ENCODE assay signal across 8 cellular contexts in genomic region chr15:99485992-99486370, GRCh38.
DNase-seq lines count a peak whose midpoint lies in the region; ATAC-seq, FAIRE-seq and TF ChIP-seq lines count a peak whose summit lies in the region.

No MANE protein-coding gene starts in this region.

- H3K4me1 ChIP-seq in BLaER1 = peaks cover 64% of the 10 kb centered on the region
- H3K4me1 ChIP-seq in NT2/D1 (ENCODE audit: insufficient read depth, insufficient read length) = peaks cover 11% of the 10 kb centered on the region
- peaks cover 18% of the 10 kb centered on the region for H3K4me1 ChIP-seq in endothelial cell of umbilical vein (ENCODE audit: control insufficient read depth, extremely low read depth, insufficient read depth, low read length)
- peaks cover 14% of the 10 kb centered on the region for H3K4me1 ChIP-seq in neural progenitor cell

- dilution Hi-C loops in endothelial cell of umbilical vein (cut with MboI; ENCODE audit: extremely low pct_ligation_motif_present, low sequenced_read_pairs) = no loop called here

- ATAC-seq in GM19328 (IDR thresholded peaks at IDR 0.05; ENCODE audit: unreplicated experiment) = no peak

- TF ChIP-seq CTCF in endothelial cell of umbilical vein (IDR thresholded peaks at IDR 0.05; ENCODE audit: extremely low read depth in 1 of 2, insufficient read depth in 1 of 2, low read depth in 1 of 2, low read length in 2 of 2) = no peak
- TF ChIP-seq CTCF in neural progenitor cell (IDR thresholded peaks at IDR 0.05) = no peak

- H3K27ac ChIP-seq in BLaER1 = peak overlapping the region; percentile 89
- H3K27ac ChIP-seq in endothelial cell of umbilical vein (ENCODE audit: insufficient read depth, low read depth, low read length) = no peak overlapping the region
- no peak overlapping the region for H3K27ac ChIP-seq in neural progenitor cell

- H3K27me3 Mint-ChIP-seq in neural progenitor cell (ENCODE audit: insufficient read depth, low read depth) = peaks cover 4% of the 10 kb centered on the region

- no TSS peak for BruUV-seq in endothelial cell of umbilical vein (replicated peaks; lab: Mats Ljungman, UMichigan)

- H3K79me2 ChIP-seq in endothelial cell of umbilical vein (ENCODE audit: control insufficient read depth, insufficient read depth, low read length) (no peaks in the 10 kb centered on the region), neural progenitor cell (ENCODE audit: low read depth) (no peaks in the 10 kb centered on the region)

- H3K9me3 Mint-ChIP-seq in neural progenitor cell = peaks cover 5% of the 10 kb centered on the region

- intact Hi-C loops in endothelial cell of umbilical vein (cut with micrococcal nuclease) = loop anchor here (1.0 to 5.0 kb wide), 3 partner anchors 10 to 144 kb away; partner anchors contain the start of gene MEF2A

- H4K20me1 ChIP-seq in BLaER1 = no peaks in the 10 kb centered on the region
- H4K20me1 ChIP-seq in endothelial cell of umbilical vein (replicated peaks; ENCODE audit: control insufficient read depth, extremely low read depth, insufficient read depth, low read length) = no peaks in the 10 kb centered on the region
- H4K20me1 ChIP-seq in neural progenitor cell (ENCODE audit: low read depth) = no peaks in the 10 kb centered on the region

- DNase-seq in NT2/D1 (ENCODE audit: low read depth, low spot score) (no peak), endothelial cell of umbilical vein (ENCODE audit: low read depth, low spot score) (no peak), neural progenitor cell (ENCODE audit: low spot score) (no peak), NCI-H345 (lab: John Stamatoyannopoulos, UW) (no peak), amniotic stem cell (lab: John Stamatoyannopoulos, UW) (no peak), NCI-H2196 treated with DMSO at 0.1 percent for 48 hours (lab: John Stamatoyannopoulos, UW; ENCODE audit: unreplicated experiment) (no peak)

- H2AFZ ChIP-seq in endothelial cell of umbilical vein (ENCODE audit: low read depth, low read length) = peak overlapping the region; percentile 86
- H2AFZ ChIP-seq in neural progenitor cell (replicated peaks) = peak overlapping the region; percentile 96

- peaks cover 18% of the 10 kb centered on the region for H3K9me3 ChIP-seq in BLaER1
- H3K9me3 ChIP-seq in NT2/D1 (ENCODE audit: insufficient read depth, low read length) = no peaks in the 10 kb centered on the region
- H3K9me3 ChIP-seq in endothelial cell of umbilical vein (replicated peaks; ENCODE audit: control insufficient read depth, insufficient read depth, low read length) = no peaks in the 10 kb centered on the region
- H3K9me3 ChIP-seq in neural progenitor cell (ENCODE audit: low read depth) = no peaks in the 10 kb centered on the region

- H3K27me3 ChIP-seq in BLaER1 = no peaks in the 10 kb centered on the region
- H3K27me3 ChIP-seq in NT2/D1 (ENCODE audit: insufficient read depth, insufficient read length) = no peaks in the 10 kb centered on the region
- no peaks in the 10 kb centered on the region for H3K27me3 ChIP-seq in endothelial cell of umbilical vein (ENCODE audit: control insufficient read depth in 2 of 2, insufficient read depth in 2 of 2, low read length in 2 of 2)
- peaks cover 18% of the 10 kb centered on the region for H3K27me3 ChIP-seq in neural progenitor cell

- peaks cover 19% of the 10 kb centered on the region for H3K4me1 Mint-ChIP-seq in neural progenitor cell

- peak overlapping the region; percentile 76 for H3K4me3 Mint-ChIP-seq in neural progenitor cell

- CTCF ChIA-PET in endothelial cell of umbilical vein (lab: Charles Lee) = interaction anchor here (1.0 to 3.8 kb wide), 9 partner anchors 9 to 218 kb away, joined by 3 to 24 read pairs (median 5); no protein-coding TSS in a partner anchor

- TF ChIP-seq POLR2A in endothelial cell of umbilical vein (IDR thresholded peaks at IDR 0.05; ENCODE audit: low read depth, low read length) = no peak

- POLR2A ChIA-PET in endothelial cell of umbilical vein (lab: Charles Lee) = no interaction called here

- H3K36me3 ChIP-seq in BLaER1 (no peaks in the 10 kb centered on the region), NT2/D1 (ENCODE audit: insufficient read depth, insufficient read length, low read length) (no peaks in the 10 kb centered on the region), endothelial cell of umbilical vein (ENCODE audit: control insufficient read depth in 2 of 2, extremely low read depth in 1 of 2, insufficient read depth in 2 of 2, low read length in 2 of 2) (no peaks in the 10 kb centered on the region), neural progenitor cell (no peaks in the 10 kb centered on the region)

- no peak for FAIRE-seq in endothelial cell of umbilical vein (lab: Jason Lieb, UNC)

- H3K36me3 Mint-ChIP-seq in neural progenitor cell = no peaks in the 10 kb centered on the region

- H3K9me1 ChIP-seq in endothelial cell of umbilical vein (replicated peaks; ENCODE audit: control insufficient read depth, extremely low read depth, insufficient read depth, low read length) = no peaks in the 10 kb centered on the region

- H3F3A ChIP-seq in neural progenitor cell (ENCODE audit: low read depth) = no peaks in the 10 kb centered on the region

- H3K9ac ChIP-seq in BLaER1 = peak overlapping the region; percentile 76
- H3K9ac ChIP-seq in NT2/D1 (ENCODE audit: insufficient read length, low read depth) = peak overlapping the region; percentile 24
- no peak overlapping the region for H3K9ac ChIP-seq in endothelial cell of umbilical vein (replicated peaks; ENCODE audit: extremely low read depth, insufficient read depth, low read length)
- H3K9ac ChIP-seq in neural progenitor cell = no peak overlapping the region

- H3K4me2 ChIP-seq in BLaER1 = peak overlapping the region; percentile 82
- H3K4me2 ChIP-seq in endothelial cell of umbilical vein (ENCODE audit: insufficient read depth, low read length) = peak overlapping the region; percentile 78
- H3K4me2 ChIP-seq in neural progenitor cell = peak overlapping the region; percentile 84

- peak overlapping the region; percentile 54 for H3K27ac Mint-ChIP-seq in neural progenitor cell

- peak overlapping the region; percentile 56 for H3K4me3 ChIP-seq in BLaER1
- no peak overlapping the region for H3K4me3 ChIP-seq in NT2/D1 (ENCODE audit: insufficient read length, low read depth)
- peak overlapping the region in 1 of 3 experiments; percentile 32 for H3K4me3 ChIP-seq in endothelial cell of umbilical vein (replicated peaks in 1 of 3; ENCODE audit: insufficient read depth in 1 of 3, low read depth in 1 of 3, low read length in 3 of 3)
- H3K4me3 ChIP-seq in neural progenitor cell = peak overlapping the region; percentile 42

TF ChIP-seq in endothelial cell of umbilical vein, 7 proteins besides CTCF, POLR2A, EP300 and RAD21:
- TF ChIP-seq GATA2 (IDR thresholded peaks at IDR 0.05; ENCODE audit: insufficient read depth, insufficient read length, low read depth, low read length) (no peak), MAX (IDR thresholded peaks at IDR 0.05; ENCODE audit: insufficient read depth, insufficient read length) (no peak), JUN (IDR thresholded peaks at IDR 0.05; ENCODE audit: borderline replicate concordance, insufficient read depth, insufficient read length, low read depth) (no peak), EZH2 (IDR thresholded peaks at IDR 0.05; ENCODE audit: borderline replicate concordance, low read depth, low read length, severe bottlenecking) (no peak), POLR2AphosphoS5 (IDR thresholded peaks at IDR 0.05; ENCODE audit: insufficient read depth, low read depth, low read length) (no peak), FOS (IDR thresholded peaks at IDR 0.05; ENCODE audit: borderline replicate concordance, insufficient read depth, low read length) (no peak), MYC (IDR thresholded peaks at IDR 0.05; ENCODE audit: low read depth, low read length) (no peak)

Comparison
In these comparisons a context has a peak if more than half of its experiments do, and no peak if none do; other contexts are left out.
1. H3K9ac ChIP-seq: peak in BLaER1 (single experiment) and NT2/D1 (single experiment); none in endothelial cell of umbilical vein (single experiment) and neural progenitor cell (single experiment).
2. Peak in every context shown above with its lines, with median percentiles within 50 percentile points of each other: H3K4me2 ChIP-seq.